In genomic region chr3:71421820-71422566, GRCh38 we compare ENCODE assay signal across 8 cellular contexts.
DNase-seq lines count a peak whose midpoint lies in the region; ATAC-seq, FAIRE-seq and TF ChIP-seq lines count a peak whose summit lies in the region.

No MANE protein-coding gene starts in this region.

- H2BK5ac ChIP-seq in H9 (ENCODE audit: insufficient read length, low read length): no peak overlapping the region

- H3K27ac ChIP-seq in H9 (ENCODE audit: insufficient read length, low read depth, low read length): no peak overlapping the region

- H2BK15ac ChIP-seq in H9 (ENCODE audit: low read depth, low read length): no peak overlapping the region

- H4K20me1 ChIP-seq in H9 (ENCODE audit: control insufficient read depth, insufficient read depth, insufficient read length): peaks cover 2% of the 10 kb centered on the region

- no peaks in the 10 kb centered on the region for H3K79me1 ChIP-seq in H9 (ENCODE audit: insufficient read depth, low read depth, low read length, poor library complexity, severe bottlenecking)

- H3K27me3 ChIP-seq in H9 (ENCODE audit: insufficient read depth, low read length): no peaks in the 10 kb centered on the region

- no peak overlapping the region for H3K56ac ChIP-seq in H9 (ENCODE audit: insufficient read length, low read depth, low read length)

- no peak overlapping the region for H2BK120ac ChIP-seq in H9 (ENCODE audit: low read depth, low read length, poor library complexity, severe bottlenecking)

- H3K27ac Mint-ChIP-seq in HFFc6: no peak overlapping the region
- H3K27ac Mint-ChIP-seq in H9: no peak overlapping the region

- no peak overlapping the region for H2BK12ac ChIP-seq in H9 (ENCODE audit: insufficient read length, low read depth, low read length)

- H2AK5ac ChIP-seq in H9 (ENCODE audit: insufficient read length, low read length): no peak overlapping the region

- peak; percentile 95 for FAIRE-seq in GM19239 (lab: Jason Lieb, UNC)

- H2AFZ ChIP-seq in H9 (ENCODE audit: low read length): no peak overlapping the region

- WGBS in H9 (ENCODE audit: extremely low coverage, insufficient read length, low lambda C conversion rate): no CpG with 5 or more reads among the region's 12 CpGs

- no peak overlapping the region for H2BK20ac ChIP-seq in H9 (ENCODE audit: low read depth, low read length, poor library complexity, severe bottlenecking)

- no peak overlapping the region for H3K23ac ChIP-seq in H9 (ENCODE audit: insufficient read length, low read depth, low read length)

- H3K27me3 Mint-ChIP-seq in HFFc6 (ENCODE audit: insufficient read depth) (no peaks in the 10 kb centered on the region), H9 (ENCODE audit: low read depth) (no peaks in the 10 kb centered on the region)

- H3K23me2 ChIP-seq in H9 (ENCODE audit: insufficient read length, low read depth, low read length, poor library complexity, severe bottlenecking): no peaks in the 10 kb centered on the region

- H3K9me3 ChIP-seq in H9 (ENCODE audit: control insufficient read depth, low read depth, low read length): no peaks in the 10 kb centered on the region

- in situ Hi-C loops in ACHN (cut with HindIII; ENCODE audit: low pct_ligation_motif_present, low pct_unique_long_range_greater_than_20kb, low sequenced_read_pairs): no loop called here

- no peak overlapping the region for H4K5ac ChIP-seq in H9 (ENCODE audit: insufficient read length, low read depth, low read length)

- peak; percentile 23 for DNase-seq in ACHN
- DNase-seq in GM19239 (ENCODE audit: insufficient read length, low spot score): peak; percentile 52
- DNase-seq in activated naive CD4-positive, alpha-beta T cell treated with Interleukin-2 at 50 U/mL for 16 hours: peak; percentile 58
- DNase-seq in HFFc6: no peak
- DNase-seq in H9: no peak
- no peak for DNase-seq in NCI-H146 treated with DMSO at 0.1 percent for 48 hours (lab: John Stamatoyannopoulos, UW; ENCODE audit: unreplicated experiment)
- DNase-seq in GDM1 (lab: John Stamatoyannopoulos, UW): no peak

- no peak overlapping the region for H4K91ac ChIP-seq in H9 (ENCODE audit: insufficient read length, low read depth, low read length)

- H3K4me1 ChIP-seq in H9 (ENCODE audit: insufficient read depth, low read length): 0 out of 2 replicates have a peak, but pooled peaks cover 2% of the 10 kb centered on the region

- H3K4me3 Mint-ChIP-seq in HFFc6 (no peak overlapping the region), H9 (no peak overlapping the region; a peak in 1 of 5 replicates)

- no peak overlapping the region for H3T11ph ChIP-seq in H9 (ENCODE audit: low read length)

- H3K4me1 Mint-ChIP-seq in HFFc6 (ENCODE audit: low read depth) (peaks cover 21% of the 10 kb centered on the region), H9 (peaks cover 12% of the 10 kb centered on the region in 2 experiments; a peak in 3 of 4 replicates)

- no peaks in the 10 kb centered on the region for H3K9me3 Mint-ChIP-seq in HFFc6
- H3K9me3 Mint-ChIP-seq in H9: no peaks in the 10 kb centered on the region

- no peak overlapping the region for H3K14ac ChIP-seq in H9 (ENCODE audit: insufficient read depth, low read length)

- H3K4ac ChIP-seq in H9 (ENCODE audit: low read depth, low read length): no peak overlapping the region

- H3K79me2 ChIP-seq in H9 (ENCODE audit: insufficient read depth, low read length): no peaks in the 10 kb centered on the region

- no peak overlapping the region for H4K8ac ChIP-seq in H9 (replicated peaks; ENCODE audit: insufficient read length, low read depth, low read length)

- H3K18ac ChIP-seq in H9 (ENCODE audit: insufficient read length, low read depth, low read length): no peak overlapping the region

- TF ChIP-seq CTCF in HFFc6 (IDR thresholded peaks at IDR 0.05) (no peak), H9 (conservative IDR thresholded peaks at IDR 0.05) (no peak)

- H3K9ac ChIP-seq in H9 (ENCODE audit: extremely low read depth, insufficient read length, low read length): no peak overlapping the region

- H3K36me3 Mint-ChIP-seq in HFFc6 (ENCODE audit: low read depth): peaks cover 3% of the 10 kb centered on the region; the same call in 1 of the 2 replicates
- H3K36me3 Mint-ChIP-seq in H9 (ENCODE audit: insufficient read depth in 1 of 3, low read depth in 3 of 3): no peaks in the 10 kb centered on the region

- no peak overlapping the region for H3K4me2 ChIP-seq in H9 (ENCODE audit: insufficient read depth, insufficient read length, low read length)

- ATAC-seq in HG03159 (IDR thresholded peaks at IDR 0.05; ENCODE audit: unreplicated experiment): peak; percentile 91

Comparison
In these comparisons a context has a peak if more than half of its experiments do, and no peak if none do; other contexts are left out.
1. DNase-seq: peak in ACHN (single experiment), GM19239 (single experiment) and activated naive CD4-positive, alpha-beta T cell treated with Interleukin-2 at 50 U/mL for 16 hours (single experiment); none in HFFc6 (single experiment), H9 (single experiment), NCI-H146 treated with DMSO at 0.1 percent for 48 hours (single experiment) and GDM1 (single experiment).